Comparison of ENCODE assay signal across 11 cellular contexts in genomic region chr11:61173456-61173855, GRCh38. TPM values are rescaled to one million over a fixed set of nuclear protein-coding genes. Genes with fewer than 3 reads are reported as not detected.
A peak's percentile ranks its signal among the peaks of the same experiment; 100 is the strongest.
DNase-seq lines count a peak whose midpoint lies in the region; ATAC-seq, FAIRE-seq and TF ChIP-seq lines count a peak whose summit lies in the region.
"Had no signal": no experiment of that assay in that cellular context is flagged by ENCODE, and none has a peak within 500 bp of the region (broad histone marks: within the 10 kb centered on the region; RNA-seq: fewer than 3 reads in every experiment).

No MANE protein-coding gene starts in this region.

- TF ChIP-seq POLR2A in GM12878 (IDR thresholded peaks at IDR 0.05; ENCODE audit: low read depth, low read length): no peak

- H3F3A ChIP-seq in MM.1S (ENCODE audit: insufficient read depth, low read length): no peaks in the 10 kb centered on the region

- no peaks in the 10 kb centered on the region for H3K9me3 ChIP-seq in MM.1S (replicated peaks; ENCODE audit: insufficient read depth, low read length)
- H3K9me3 ChIP-seq in GM12878 (replicated peaks; ENCODE audit: control insufficient read depth, insufficient read depth, low read length): peaks cover 6% of the 10 kb centered on the region
- no peaks in the 10 kb centered on the region for H3K9me3 ChIP-seq in parathyroid adenoma (ENCODE audit: control insufficient read depth, low read length)
- no peaks in the 10 kb centered on the region for H3K9me3 ChIP-seq in mucosa of descending colon

- TF ChIP-seq CTCF in MM.1S (IDR thresholded peaks at IDR 0.05; ENCODE audit: low read length) (peak; percentile 37), GM12878 (IDR thresholded peaks at IDR 0.05 in 2 of 3, conservative IDR thresholded peaks at IDR 0.05 in 1 of 3; ENCODE audit: control insufficient read depth in 2 of 3, extremely low read depth in 1 of 3, insufficient read depth in 1 of 3, low read depth in 3 of 3, low read length in 3 of 3) (peak in 1 of 3 experiments; percentile 21; a peak in 2 of 6 replicates), parathyroid adenoma (IDR thresholded peaks at IDR 0.05) (peak; percentile 37), mucosa of descending colon (IDR thresholded peaks at IDR 0.05) (no peak)

- H3K9ac ChIP-seq in MM.1S (ENCODE audit: low read length) (no peak overlapping the region), GM12878 (ENCODE audit: control insufficient read depth, insufficient read depth, low read length) (no peak overlapping the region), parathyroid adenoma (no peak overlapping the region)

- H2AFZ ChIP-seq in MM.1S (ENCODE audit: low read length): no peak overlapping the region
- no peak overlapping the region for H2AFZ ChIP-seq in GM12878 (ENCODE audit: control insufficient read depth, low read depth, low read length)
- H2AFZ ChIP-seq in parathyroid adenoma: no peak overlapping the region

- H3K79me2 ChIP-seq in MM.1S (ENCODE audit: low read length) (no peaks in the 10 kb centered on the region), GM12878 (ENCODE audit: control insufficient read depth, insufficient read depth, low read length) (no peaks in the 10 kb centered on the region), parathyroid adenoma (no peaks in the 10 kb centered on the region)

- SMC1A ChIA-PET in GM12878 (lab: Charles Lee; ENCODE audit: uncharacterized antibody, unreplicated experiment): interaction anchor here (1.1 to 1.5 kb wide), 3 partner anchors 9 to 341 kb away, joined by 4 to 5 read pairs (median 4); no protein-coding TSS in a partner anchor

- RAD21 ChIA-PET in GM12878 (lab: Charles Lee; ENCODE audit: unreplicated experiment): interaction anchor here (0.8 to 1.0 kb wide), 2 partner anchors 40 to 342 kb away, joined by 3 to 6 read pairs; no protein-coding TSS in a partner anchor

- H3K4me3 ChIP-seq in MM.1S (ENCODE audit: low read length) (no peak overlapping the region), GM12878 (no peak overlapping the region), parathyroid adenoma (ENCODE audit: low read depth, low read length) (no peak overlapping the region), mucosa of descending colon (no peak overlapping the region)
- H3K4me3 ChIP-seq: coronary artery had no signal

- H3K9me2 ChIP-seq in MM.1S (replicated peaks; ENCODE audit: insufficient read depth, low read length): no peaks in the 10 kb centered on the region

- DNase-seq in ELR (ENCODE audit: low read depth): peak; percentile 54
- peak; percentile 59 for DNase-seq in MM.1S
- DNase-seq in GM12878 (ENCODE audit: low read depth, low spot score): no peak
- no peak for DNase-seq in T1000 (lab: John Stamatoyannopoulos, UW)
- no peak for DNase-seq in mucosa of descending colon
- DNase-seq: activated CD8-positive, alpha-beta memory T cell treated with anti-CD3 and anti-CD28 coated beads, Interleukin-2, amount 50 U/mL, for 48 hours; immature natural killer cell; posterior cingulate gyrus had no signal

- CTCF ChIA-PET in GM12878 (lab: Yijun Ruan, JAX): interaction anchor here (1.4 to 5.7 kb wide), 5 partner anchors 14 to 342 kb away, joined by 3 to 35 read pairs (median 8); no protein-coding TSS in a partner anchor

- H3K27me3 ChIP-seq in MM.1S (replicated peaks; ENCODE audit: insufficient read depth, low read length) (no peaks in the 10 kb centered on the region; the same call in 1 of the 2 replicates), GM12878 (replicated peaks in 1 of 2; ENCODE audit: control insufficient read depth in 2 of 2, insufficient read depth in 2 of 2, low read length in 1 of 2) (no peaks in the 10 kb centered on the region; a peak in 1 of 4 replicates), parathyroid adenoma (ENCODE audit: control insufficient read depth, insufficient read depth, low read length) (no peaks in the 10 kb centered on the region)

- no TSS peak for BruUV-seq in GM12878 (replicated peaks; lab: Mats Ljungman, UMichigan)

- ATAC-seq in GM12878 (peak; percentile 69), GM18517 (IDR thresholded peaks at IDR 0.05; ENCODE audit: unreplicated experiment) (no peak), mucosa of descending colon (no peak)

- intact Hi-C loops in GM12878 (cut with micrococcal nuclease; ENCODE audit: unreplicated experiment): no loop called here
- intact Hi-C loops in mucosa of descending colon (cut with DNase I, micrococcal nuclease): no loop called here

- TF ChIP-seq RAD21 in GM12878 (IDR thresholded peaks at IDR 0.05; ENCODE audit: insufficient read depth, low read depth, low read length): peak; percentile 51; the same call in 1 of the 2 replicates

- in situ Hi-C loops in GM12878 (cut with MboI): no loop called here

- no peaks in the 10 kb centered on the region for H3K4me1 ChIP-seq in MM.1S (ENCODE audit: low read length)
- peaks cover 5% of the 10 kb centered on the region for H3K4me1 ChIP-seq in GM12878 (ENCODE audit: control insufficient read depth, insufficient read depth, low read length)
- H3K4me1 ChIP-seq in parathyroid adenoma: no peaks in the 10 kb centered on the region
- H3K4me1 ChIP-seq in mucosa of descending colon (ENCODE audit: low read depth): no peaks in the 10 kb centered on the region

- H4K20me1 ChIP-seq in MM.1S (ENCODE audit: insufficient read depth, low read length) (no peaks in the 10 kb centered on the region), GM12878 (ENCODE audit: control insufficient read depth, insufficient read depth) (no peaks in the 10 kb centered on the region)

- POLR2A ChIA-PET in GM12878 (lab: Charles Lee): interaction anchor here (0.6 kb wide), 1 partner anchor 259 kb away, joined by 3 read pairs; the partner anchor contains the start of gene TMEM109

- 71% methylated on average over 4 of the region's 4 CpGs for WGBS in GM12878 (ENCODE audit: insufficient coverage, insufficient replicate concordance, low lambda C conversion rate, missing lambda C conversion rate)

- H3K36me3 ChIP-seq in MM.1S (replicated peaks; ENCODE audit: insufficient read depth, low read length) (no peaks in the 10 kb centered on the region), GM12878 (ENCODE audit: control insufficient read depth in 2 of 2, insufficient read depth in 2 of 2, low read length in 1 of 2) (no peaks in the 10 kb centered on the region), parathyroid adenoma (ENCODE audit: control insufficient read depth, insufficient read depth, low read length) (no peaks in the 10 kb centered on the region), mucosa of descending colon (ENCODE audit: low read depth) (no peaks in the 10 kb centered on the region)

- no peak overlapping the region for H3K27ac ChIP-seq in MM.1S (ENCODE audit: low read length)
- H3K27ac ChIP-seq in GM12878 (ENCODE audit: control insufficient read depth, insufficient read depth): no peak overlapping the region
- H3K27ac ChIP-seq in parathyroid adenoma: no peak overlapping the region
- H3K27ac ChIP-seq: coronary artery had no signal

- no peak for TF ChIP-seq EP300 in GM12878 (IDR thresholded peaks at IDR 0.05; ENCODE audit: borderline replicate concordance in 1 of 2, control insufficient read depth in 1 of 2, low read depth in 2 of 2, low read length in 2 of 2)

- FAIRE-seq in GM12878 (lab: Jason Lieb, UNC): no peak

- H3K4me2 ChIP-seq in MM.1S (ENCODE audit: low read depth, low read length) (no peak overlapping the region), GM12878 (ENCODE audit: control insufficient read depth, insufficient read depth) (no peak overlapping the region), parathyroid adenoma (ENCODE audit: low read length) (no peak overlapping the region)

RNA-seq across cellular contexts. Expression of gene VPS37C, which starts 12.2 kb away (rescaled TPM):
- 34.6 and 37.0 TPM in 2 replicates for total RNA-seq in GM12878 (2013; cell fraction: nucleolus; rRNA removed)
- total RNA-seq in GM12878 (2014; rRNA removed) (7.4 and 8.6 TPM in 2 replicates), GM12878 (2014; rRNA removed; fragmentation: Illumina TruSeq; extraction: Trizol) (4.1 and 4.8 TPM in 2 replicates), GM12878 (2021) (15.6 and 16.5 TPM in 2 replicates), mucosa of descending colon (10 to 100 TPM; 28.5 to 30.8 (median 28.5) TPM)
- polyA plus RNA-seq in GM12878 (2011; ENCODE audit: low read depth): 2.7 TPM
- polyA plus RNA-seq in GM12878 (2011; rRNA removed) (5.1 and 7.0 TPM in 2 replicates), GM12878 (2014; fragmentation: Illumina TruSeq; extraction: Trizol) (2.2 and 5.0 TPM in 2 replicates), GM12878 (2014; fragmentation: Nextera tagmentation; extraction: Ambion mirVana) (under 1 TPM; 0.39 to 0.88 TPM), GM12878 (2014; rRNA removed) (8.6 and 9.0 TPM in 2 replicates), GM12878 (2016; fragmentation: Nextera tagmentation; extraction: Ambion mirVana) (1 to 10 TPM; 8.7 to 9.6 TPM)
- 9.4 and 9.9 TPM in 2 replicates for polyA plus RNA-seq in GM12878 (2011; cell fraction: cytosol; rRNA removed)
- polyA plus RNA-seq in GM12878 (2011; cell fraction: nucleus; rRNA removed): 17.3 and 19.7 TPM in 2 replicates
- polyA plus RNA-seq in GM12878 (2012): 7.0 and 7.9 TPM in 2 replicates
- 4.9 and 11.4 TPM in 2 replicates for polyA minus RNA-seq in GM12878 (2011; rRNA and poly(A)+ RNA removed)
- polyA minus RNA-seq in GM12878 (2011; cell fraction: cytosol; rRNA and poly(A)+ RNA removed): 5.2 and 6.9 TPM in 2 replicates
- 5.0 and 9.1 TPM in 2 replicates for polyA minus RNA-seq in GM12878 (2011; cell fraction: nucleus; rRNA and poly(A)+ RNA removed)

RNA-seq across cellular contexts. Expression of gene PGA3, which starts 29.9 kb away (rescaled TPM):
- not detected in 2 replicates for total RNA-seq in GM12878 (2013; cell fraction: nucleolus; rRNA removed)
- total RNA-seq in GM12878 (2014; rRNA removed) (not detected in 2 replicates), GM12878 (2014; rRNA removed; fragmentation: Illumina TruSeq; extraction: Trizol) (not detected in 2 replicates), GM12878 (2021) (not detected in 2 replicates), mucosa of descending colon (1 to 10 TPM in 1 of 3 donors, not detected in 2; 1.1 TPM)
- not detected for polyA plus RNA-seq in GM12878 (2011; ENCODE audit: low read depth)
- polyA plus RNA-seq in GM12878 (2011; rRNA removed) (not detected in 2 replicates), GM12878 (2014; fragmentation: Illumina TruSeq; extraction: Trizol) (not detected in 2 replicates), GM12878 (2014; fragmentation: Nextera tagmentation; extraction: Ambion mirVana) (not detected), GM12878 (2014; rRNA removed) (not detected in 2 replicates), GM12878 (2016; fragmentation: Nextera tagmentation; extraction: Ambion mirVana) (not detected)
- polyA plus RNA-seq in GM12878 (2011; cell fraction: cytosol; rRNA removed): not detected in 2 replicates
- not detected in 2 replicates for polyA plus RNA-seq in GM12878 (2011; cell fraction: nucleus; rRNA removed)
- not detected in 2 replicates for polyA plus RNA-seq in GM12878 (2012)
- polyA minus RNA-seq in GM12878 (2011; rRNA and poly(A)+ RNA removed): not detected in 2 replicates
- polyA minus RNA-seq in GM12878 (2011; cell fraction: cytosol; rRNA and poly(A)+ RNA removed): not detected in 2 replicates
- not detected in 2 replicates for polyA minus RNA-seq in GM12878 (2011; cell fraction: nucleus; rRNA and poly(A)+ RNA removed)
- polyA plus RNA-seq: immature natural killer cell had no signal

RNA-seq across cellular contexts. Expression of gene PGA4, which starts 48.7 kb away (rescaled TPM):
- not detected in 2 replicates for total RNA-seq in GM12878 (2013; cell fraction: nucleolus; rRNA removed)
- not detected in 2 replicates for total RNA-seq in GM12878 (2014; rRNA removed)
- total RNA-seq in GM12878 (2014; rRNA removed; fragmentation: Illumina TruSeq; extraction: Trizol): not detected in 2 replicates
- total RNA-seq in GM12878 (2021): not detected in 2 replicates
- polyA plus RNA-seq in GM12878 (2011; ENCODE audit: low read depth): not detected
- not detected in 2 replicates for polyA plus RNA-seq in GM12878 (2011; rRNA removed)
- polyA plus RNA-seq in GM12878 (2011; cell fraction: cytosol; rRNA removed): not detected in 2 replicates
- polyA plus RNA-seq in GM12878 (2011; cell fraction: nucleus; rRNA removed): not detected in 2 replicates
- polyA plus RNA-seq in GM12878 (2012): not detected in 2 replicates
- polyA plus RNA-seq in GM12878 (2014; fragmentation: Illumina TruSeq; extraction: Trizol): not detected in 2 replicates
- not detected for polyA plus RNA-seq in GM12878 (2014; fragmentation: Nextera tagmentation; extraction: Ambion mirVana)
- not detected in 2 replicates for polyA plus RNA-seq in GM12878 (2014; rRNA removed)
- not detected for polyA plus RNA-seq in GM12878 (2016; fragmentation: Nextera tagmentation; extraction: Ambion mirVana)
- polyA minus RNA-seq in GM12878 (2011; rRNA and poly(A)+ RNA removed): not detected in 2 replicates
- not detected in 2 replicates for polyA minus RNA-seq in GM12878 (2011; cell fraction: cytosol; rRNA and poly(A)+ RNA removed)
- not detected in 2 replicates for polyA minus RNA-seq in GM12878 (2011; cell fraction: nucleus; rRNA and poly(A)+ RNA removed)
- 1 to 10 TPM in 1 of 3 donors, under 1 TPM in 1, not detected in 1; 0.46 to 1.2 TPM for total RNA-seq in mucosa of descending colon

Comparison
In these comparisons a context has a peak if more than half of its experiments do, and no peak if none do; other contexts are left out.
1. DNase-seq: peak in ELR (single experiment) and MM.1S (single experiment); none in GM12878 (single experiment), T1000 (single experiment) and mucosa of descending colon (0 of 3).